Comparison of ENCODE assay signal across 21 cellular contexts in the genomic region with DNA sequence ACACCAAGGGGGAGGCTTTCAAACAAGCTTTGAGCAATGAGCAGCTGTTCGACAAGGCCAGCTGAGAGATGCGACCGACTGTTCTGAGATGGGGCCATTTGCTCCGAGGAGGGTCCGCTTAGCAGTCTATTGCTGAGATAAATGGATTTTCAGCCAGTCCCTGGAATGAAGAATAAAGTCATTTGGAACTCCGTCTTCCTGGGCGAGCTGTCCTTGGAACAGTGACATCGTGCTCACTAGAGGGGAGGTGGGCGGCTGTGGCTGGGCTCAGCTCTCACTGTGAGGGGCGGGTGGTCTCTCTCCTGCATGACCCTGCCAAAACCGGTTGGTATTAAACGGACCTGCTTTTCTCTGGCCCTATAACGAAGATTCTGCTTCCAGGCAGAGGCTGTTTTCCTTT.
DNase-seq lines count a peak whose midpoint lies in the region; FAIRE-seq and TF ChIP-seq lines count a peak whose summit lies in the region.
"Had no signal": no experiment of that assay in that cellular context is flagged by ENCODE, and none has a peak within 500 bp of the region (broad histone marks: within the 10 kb centered on the region; RNA-seq: fewer than 3 reads in every experiment).

No MANE protein-coding gene starts in this region.

- H2BK12ac ChIP-seq in H9 (ENCODE audit: insufficient read length, low read depth, low read length), result no peak overlapping the region

- intact Hi-C loops in tibial artery (cut with DNase I; ENCODE audit: low total_unique reads), result no loop called here

- H2BK5ac ChIP-seq in H9 (ENCODE audit: insufficient read length, low read length) (no peak overlapping the region), mesendoderm (ENCODE audit: low read length) (no peak overlapping the region)

- H3K27me3 ChIP-seq in H9 (ENCODE audit: insufficient read depth, low read length) (no peaks in the 10 kb centered on the region), tibial artery (peaks cover 0 to 7% of the 10 kb centered on the region in 2 donors), mesendoderm (ENCODE audit: insufficient read depth, low read length, poor library complexity) (no peaks in the 10 kb centered on the region)

- no peak overlapping the region for H3K14ac ChIP-seq in H9 (ENCODE audit: insufficient read depth, low read length)

- no CpG with 5 or more reads among the region's 13 CpGs for WGBS in H9 (ENCODE audit: extremely low coverage, insufficient read length, low lambda C conversion rate)
- WGBS in mesendoderm (ENCODE audit: extremely low coverage, insufficient coverage, low lambda C conversion rate), result no CpG with 5 or more reads among the region's 13 CpGs

- H3K27ac ChIP-seq in H9 (ENCODE audit: insufficient read length, low read depth, low read length), result no peak overlapping the region
- H3K27ac ChIP-seq in tibial artery, result no peak overlapping the region
- H3K27ac ChIP-seq in mesendoderm (ENCODE audit: low read depth, low read length), result no peak overlapping the region
- H3K27ac ChIP-seq: HL-60 had no signal

- no peaks in the 10 kb centered on the region for H4K20me1 ChIP-seq in H9 (ENCODE audit: control insufficient read depth, insufficient read depth, insufficient read length)

- H2AK5ac ChIP-seq in H9 (ENCODE audit: insufficient read length, low read length), result no peak overlapping the region
- no peak overlapping the region for H2AK5ac ChIP-seq in mesendoderm (ENCODE audit: low read length)

- H3K79me1 ChIP-seq in H9 (ENCODE audit: insufficient read depth, low read depth, low read length, poor library complexity, severe bottlenecking) (no peaks in the 10 kb centered on the region), mesendoderm (ENCODE audit: low read length) (no peaks in the 10 kb centered on the region)

- H3K27me3 Mint-ChIP-seq in H9 (ENCODE audit: low read depth), result peaks cover 24% of the 10 kb centered on the region
- H3K27me3 Mint-ChIP-seq: B cell had no signal

- peaks cover 6 to 20% of the 10 kb centered on the region in 2 experiments; a peak in 4 of 5 replicates for H3K9me3 Mint-ChIP-seq in H9

- H3K4me1 ChIP-seq in H9 (ENCODE audit: insufficient read depth, low read length) (no peaks in the 10 kb centered on the region; the same call in 1 of the 2 replicates), tibial artery (no peaks in the 10 kb centered on the region), mesendoderm (ENCODE audit: control insufficient read depth, low read depth, low read length) (no peaks in the 10 kb centered on the region)

- H3K4me3 ChIP-seq in tibial artery (no peak overlapping the region), mesendoderm (ENCODE audit: low read length) (no peak overlapping the region)

- H3K9ac ChIP-seq in H9 (ENCODE audit: extremely low read depth, insufficient read length, low read length) (no peak overlapping the region), mesendoderm (ENCODE audit: low read length) (no peak overlapping the region)

- TF ChIP-seq CTCF in H9 (conservative IDR thresholded peaks at IDR 0.05), result no peak
- no peak for TF ChIP-seq CTCF in tibial artery (IDR thresholded peaks at IDR 0.05)

- no peaks in the 10 kb centered on the region for H3K23me2 ChIP-seq in H9 (ENCODE audit: insufficient read length, low read depth, low read length, poor library complexity, severe bottlenecking)

- no peak overlapping the region for H2AFZ ChIP-seq in H9 (ENCODE audit: low read length)

- H3K4me2 ChIP-seq in H9 (ENCODE audit: insufficient read depth, insufficient read length, low read length), result no peak overlapping the region
- H3K4me2 ChIP-seq in mesendoderm (ENCODE audit: low read length), result no peak overlapping the region

- peaks cover 13 to 15% of the 10 kb centered on the region in 2 experiments for H3K4me1 Mint-ChIP-seq in H9
- H3K4me1 Mint-ChIP-seq: B cell; CD4-positive, alpha-beta memory T cell had no signal

- H2BK20ac ChIP-seq in H9 (ENCODE audit: low read depth, low read length, poor library complexity, severe bottlenecking), result no peak overlapping the region

- DNase-seq in activated effector memory CD4-positive, alpha-beta T cell treated with anti-CD3 and anti-CD28 coated beads, Interleukin-2, amount 50 U/mL, for 16 hours, result peak; percentile 36
- DNase-seq in activated effector memory CD4-positive, alpha-beta T cell treated with Interleukin-2 at 50 U/mL for 16 hours, result no peak
- peak; percentile 20 for DNase-seq in H9
- DNase-seq in islet precursor cell, result peak; percentile 27
- peak; percentile 7 to 13 for DNase-seq in tibial artery
- no peak for DNase-seq in mesendoderm
- DNase-seq in RCC 7860 (ENCODE audit: low spot score), result no peak
- DNase-seq in NCI-H1048 (lab: John Stamatoyannopoulos, UW), result no peak
- DNase-seq: C1 segment of cervical spinal cord; CD4-positive, alpha-beta memory T cell; COR-L47; DMS153; DMS79 treated with DMSO at 0.1 percent for 48 hours; EL; GOT3 had no signal

- no peak overlapping the region for H2BK15ac ChIP-seq in H9 (ENCODE audit: low read depth, low read length)
- no peak overlapping the region for H2BK15ac ChIP-seq in mesendoderm (replicated peaks; ENCODE audit: low read depth)

- H3K4ac ChIP-seq in H9 (ENCODE audit: low read depth, low read length) (no peak overlapping the region), mesendoderm (ENCODE audit: low read depth, low read length) (no peak overlapping the region)

- no peak for FAIRE-seq in RCC 7860 (lab: Jason Lieb, UNC)
- FAIRE-seq: A204.1, D721Med, G401.6, GM12892 had no signal

- H3K79me2 ChIP-seq in H9 (ENCODE audit: insufficient read depth, low read length), result no peaks in the 10 kb centered on the region
- no peaks in the 10 kb centered on the region for H3K79me2 ChIP-seq in mesendoderm (ENCODE audit: control insufficient read depth, insufficient read depth, low read length)

- no peaks in the 10 kb centered on the region for H3K36me3 ChIP-seq in tibial artery
- no peaks in the 10 kb centered on the region for H3K36me3 ChIP-seq in mesendoderm (ENCODE audit: control insufficient read depth, insufficient read depth, low read length)

- H3K4me3 Mint-ChIP-seq in H9, result no peak overlapping the region
- H3K4me3 Mint-ChIP-seq: B cell; CD4-positive, alpha-beta memory T cell had no signal

- H2BK120ac ChIP-seq in H9 (ENCODE audit: low read depth, low read length, poor library complexity, severe bottlenecking), result no peak overlapping the region
- no peak overlapping the region for H2BK120ac ChIP-seq in mesendoderm (ENCODE audit: low read depth, low read length)

- H4K5ac ChIP-seq in H9 (ENCODE audit: insufficient read length, low read depth, low read length) (no peak overlapping the region), mesendoderm (ENCODE audit: low read length) (no peak overlapping the region)

- H3K18ac ChIP-seq in H9 (ENCODE audit: insufficient read length, low read depth, low read length) (no peak overlapping the region), mesendoderm (ENCODE audit: low read length) (no peak overlapping the region)

- no peak overlapping the region for H3T11ph ChIP-seq in H9 (ENCODE audit: low read length)

- H3K23ac ChIP-seq in H9 (ENCODE audit: insufficient read length, low read depth, low read length) (no peak overlapping the region), mesendoderm (ENCODE audit: low read length) (no peak overlapping the region)

- no peaks in the 10 kb centered on the region for H3K9me3 ChIP-seq in H9 (ENCODE audit: control insufficient read depth, low read depth, low read length)
- H3K9me3 ChIP-seq in tibial artery, result peaks cover 0 to 11% (median 8%) of the 10 kb centered on the region in 3 donors

- no peak overlapping the region for H4K8ac ChIP-seq in H9 (replicated peaks; ENCODE audit: insufficient read length, low read depth, low read length)
- H4K8ac ChIP-seq in mesendoderm (ENCODE audit: low read depth, low read length), result no peak overlapping the region

- no peak overlapping the region for H4K91ac ChIP-seq in H9 (ENCODE audit: insufficient read length, low read depth, low read length)

- H3K36me3 Mint-ChIP-seq in H9 (ENCODE audit: insufficient read depth in 1 of 3, low read depth in 3 of 3), result peaks cover 0 to 13% (median 6%) of the 10 kb centered on the region in 3 experiments; a peak in 4 of 7 replicates
- H3K36me3 Mint-ChIP-seq: CD4-positive, alpha-beta memory T cell had no signal

- H3K27ac Mint-ChIP-seq in H9, result peak overlapping the region in 1 of 3 experiments; percentile 31; a peak in 1 of 7 replicates
- H3K27ac Mint-ChIP-seq: B cell; CD4-positive, alpha-beta memory T cell had no signal

- H3K56ac ChIP-seq in H9 (ENCODE audit: insufficient read length, low read depth, low read length) (no peak overlapping the region), mesendoderm (ENCODE audit: low read length) (no peak overlapping the region)

Comparison
In these comparisons a context has a peak if more than half of its experiments do, and no peak if none do; other contexts are left out.
1. DNase-seq: peak in activated effector memory CD4-positive, alpha-beta T cell treated with anti-CD3 and anti-CD28 coated beads, Interleukin-2, amount 50 U/mL, for 16 hours (single experiment), H9 (single experiment), islet precursor cell (single experiment) and tibial artery (2 of 2); none in activated effector memory CD4-positive, alpha-beta T cell treated with Interleukin-2 at 50 U/mL for 16 hours (single experiment), mesendoderm (single experiment), RCC 7860 (single experiment) and NCI-H1048 (single experiment).